ENCODE assay signal across 1 cellular context in the genomic region with DNA sequence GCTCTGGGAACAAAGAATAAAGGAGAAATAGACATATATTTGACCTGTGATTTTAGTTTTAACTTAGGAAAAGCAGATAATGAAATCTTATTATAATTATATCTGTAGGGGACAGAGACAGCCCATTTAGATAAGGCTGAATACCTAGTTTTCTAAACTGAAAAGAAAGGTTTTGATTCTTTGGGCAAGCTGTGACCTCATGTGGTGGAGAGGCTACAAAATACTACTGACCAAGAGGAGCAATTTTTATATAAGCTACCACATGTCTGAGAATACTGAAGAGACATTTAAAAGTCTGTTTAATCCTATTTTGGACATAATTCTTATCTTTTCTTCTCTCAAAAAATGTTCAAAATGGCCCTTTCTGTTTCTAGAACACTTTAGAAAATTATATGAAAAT.
TF ChIP-seq lines count a peak whose summit lies in the region.

No MANE protein-coding gene starts in this region.

TF ChIP-seq in liver, 16 proteins besides CTCF, POLR2A, EP300 and RAD21 (continued from another document):
- TF ChIP-seq, protein P1, sequence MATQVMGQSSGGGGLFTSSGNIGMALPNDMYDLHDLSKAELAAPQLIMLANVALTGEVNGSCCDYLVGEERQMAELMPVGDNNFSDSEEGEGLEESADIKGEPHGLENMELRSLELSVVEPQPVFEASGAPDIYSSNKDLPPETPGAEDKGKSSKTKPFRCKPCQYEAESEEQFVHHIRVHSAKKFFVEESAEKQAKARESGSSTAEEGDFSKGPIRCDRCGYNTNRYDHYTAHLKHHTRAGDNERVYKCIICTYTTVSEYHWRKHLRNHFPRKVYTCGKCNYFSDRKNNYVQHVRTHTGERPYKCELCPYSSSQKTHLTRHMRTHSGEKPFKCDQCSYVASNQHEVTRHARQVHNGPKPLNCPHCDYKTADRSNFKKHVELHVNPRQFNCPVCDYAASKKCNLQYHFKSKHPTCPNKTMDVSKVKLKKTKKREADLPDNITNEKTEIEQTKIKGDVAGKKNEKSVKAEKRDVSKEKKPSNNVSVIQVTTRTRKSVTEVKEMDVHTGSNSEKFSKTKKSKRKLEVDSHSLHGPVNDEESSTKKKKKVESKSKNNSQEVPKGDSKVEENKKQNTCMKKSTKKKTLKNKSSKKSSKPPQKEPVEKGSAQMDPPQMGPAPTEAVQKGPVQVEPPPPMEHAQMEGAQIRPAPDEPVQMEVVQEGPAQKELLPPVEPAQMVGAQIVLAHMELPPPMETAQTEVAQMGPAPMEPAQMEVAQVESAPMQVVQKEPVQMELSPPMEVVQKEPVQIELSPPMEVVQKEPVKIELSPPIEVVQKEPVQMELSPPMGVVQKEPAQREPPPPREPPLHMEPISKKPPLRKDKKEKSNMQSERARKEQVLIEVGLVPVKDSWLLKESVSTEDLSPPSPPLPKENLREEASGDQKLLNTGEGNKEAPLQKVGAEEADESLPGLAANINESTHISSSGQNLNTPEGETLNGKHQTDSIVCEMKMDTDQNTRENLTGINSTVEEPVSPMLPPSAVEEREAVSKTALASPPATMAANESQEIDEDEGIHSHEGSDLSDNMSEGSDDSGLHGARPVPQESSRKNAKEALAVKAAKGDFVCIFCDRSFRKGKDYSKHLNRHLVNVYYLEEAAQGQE (IDR thresholded peaks at IDR 0.05) = no peak
- no peak for TF ChIP-seq TAF1 (conservative IDR thresholded peaks at IDR 0.05)
- TF ChIP-seq HNF4A (conservative IDR thresholded peaks at IDR 0.05) = no peak
- no peak for TF ChIP-seq NR2F2 (IDR thresholded peaks at IDR 0.05)
- TF ChIP-seq FOXA2 (IDR thresholded peaks at IDR 0.05) = no peak
- TF ChIP-seq FOXA1 (IDR thresholded peaks at IDR 0.05) = no peak
